Comparison of ENCODE assay signal across 24 cellular contexts in genomic region chr11:129295746-129296145, GRCh38.
DNase-seq lines count a peak whose midpoint lies in the region; ATAC-seq and TF ChIP-seq lines count a peak whose summit lies in the region.
"Had no signal": no experiment of that assay in that cellular context is flagged by ENCODE, and none has a peak within 500 bp of the region (broad histone marks: within the 10 kb centered on the region; RNA-seq: fewer than 3 reads in every experiment).

No MANE protein-coding gene starts in this region.

- no peak overlapping the region for H4K12ac ChIP-seq in trophoblast cell (ENCODE audit: low read depth, low read length)

- peak overlapping the region; percentile 30 for H2BK120ac ChIP-seq in trophoblast cell (ENCODE audit: insufficient read depth, low read length, poor library complexity)

- H3K9me3 ChIP-seq in GM23248 (ENCODE audit: low read depth) (no peaks in the 10 kb centered on the region), trophoblast cell (ENCODE audit: insufficient read depth, low read depth, low read length) (no peaks in the 10 kb centered on the region)
- H3K9me3 ChIP-seq: Peyer's patch, psoas muscle, thoracic aorta had no signal

- H3K9ac ChIP-seq in GM23248 (no peak overlapping the region), trophoblast cell (ENCODE audit: low read length) (no peak overlapping the region)

- H3K36me3 ChIP-seq in GM23248 (ENCODE audit: low read depth) = no peaks in the 10 kb centered on the region
- no peaks in the 10 kb centered on the region for H3K36me3 ChIP-seq in trophoblast cell (ENCODE audit: control insufficient read depth in 1 of 2, insufficient read depth in 2 of 2, low read length in 2 of 2)
- H3K36me3 ChIP-seq: Peyer's patch, thoracic aorta had no signal

- H4K8ac ChIP-seq in trophoblast cell (ENCODE audit: low read depth, low read length) = no peak overlapping the region

- H3K4me1 ChIP-seq in GM23248 (ENCODE audit: insufficient read depth) (no peaks in the 10 kb centered on the region), trophoblast cell (ENCODE audit: control insufficient read depth in 1 of 2, insufficient read depth in 2 of 2, low read length in 2 of 2) (peaks cover 14 to 22% of the 10 kb centered on the region in 2 experiments)
- H3K4me1 ChIP-seq: Peyer's patch, psoas muscle had no signal

- ATAC-seq in HG03097 (IDR thresholded peaks at IDR 0.05; ENCODE audit: low FRiP score, unreplicated experiment) = no peak
- ATAC-seq: activated CD8-positive, alpha-beta memory T cell treated with anti-CD3 and anti-CD28 coated beads, Interleukin-2, amount 10 ng/mL, durations not matched to agents 7 days and 5 days; psoas muscle had no signal

- peak; percentile 37 for DNase-seq in GM23248
- peak; percentile 83 for DNase-seq in amniotic epithelial cell (ENCODE audit: low read depth)
- peak; percentile 81 for DNase-seq in fibroblast of pulmonary artery (ENCODE audit: low read depth)
- peak; percentile 74 to 97 for DNase-seq in trophoblast cell
- DNase-seq in HUDEP-2 (lab: John Stamatoyannopoulos, UW; ENCODE audit: unreplicated experiment in 76 of 76) = no peak
- DNase-seq in H4 (ENCODE audit: low spot score) = no peak
- no peak for DNase-seq in NCI-H510A treated with DMSO at 0.1 percent for 48 hours (lab: John Stamatoyannopoulos, UW)
- DNase-seq: activated CD4-positive, alpha-beta T cell treated with anti-CD3 and anti-CD28 coated beads, Interleukin-2, amount 50 U/mL, for 1 hour; activated CD8-positive, alpha-beta memory T cell treated with anti-CD3 and anti-CD28 coated beads, Interleukin-2, amount 10 ng/mL, durations not matched to agents 7 days and 5 days; activated T-cell treated with anti-CD3 and anti-CD28 coated beads, Interleukin-2, amount 50 U/mL, for 48 hours; amygdala; CD4-positive, alpha-beta T cell; H7; NCI-H1092 treated with DMSO at 0.1 percent for 48 hours; NCI-H1930; NCI-H526 treated with DMSO at 0.1 percent for 48 hours; Peyer's patch; psoas muscle; SIG-M5; stimulated activated CD4-positive, alpha-beta T cell treated with anti-CD3 and anti-CD28 coated beads, Interleukin-15, amount 100 ng/mL, for 24 hours; stimulated activated naive CD4-positive, alpha-beta T cell; T1000 had no signal

- no peaks in the 10 kb centered on the region for H3K79me2 ChIP-seq in GM23248 (ENCODE audit: insufficient read depth)
- H3K79me2 ChIP-seq in trophoblast cell (ENCODE audit: control insufficient read depth, insufficient read depth, low read length, poor library complexity) = no peaks in the 10 kb centered on the region

- in situ Hi-C loops in GM23248 (cut with MboI) = no loop called here

- no peaks in the 10 kb centered on the region for H3F3A ChIP-seq in GM23248 (ENCODE audit: insufficient read depth)

- H4K91ac ChIP-seq in trophoblast cell (ENCODE audit: low read depth, low read length) = no peak overlapping the region

- WGBS in GM23248 (ENCODE audit: low coverage in 1 of 2, low lambda C conversion rate in 2 of 2, missing lambda C conversion rate in 2 of 2), 2 experiments = 67 to 72% methylated on average over 5 of the region's 5 CpGs
- WGBS in trophoblast cell (ENCODE audit: extremely low coverage, insufficient coverage, insufficient read length) = no CpG with 5 or more reads among the region's 5 CpGs

- H3K18ac ChIP-seq in trophoblast cell (ENCODE audit: low read length) = no peak overlapping the region

- H3K23ac ChIP-seq in trophoblast cell (ENCODE audit: low read length) = no peak overlapping the region

- no peak overlapping the region for H3K4ac ChIP-seq in trophoblast cell (ENCODE audit: low read depth, low read length)

- no peak overlapping the region for H3K27ac ChIP-seq in GM23248
- H3K27ac ChIP-seq in trophoblast cell (ENCODE audit: low read depth, low read length) = peak overlapping the region; percentile 32
- H3K27ac ChIP-seq: Peyer's patch, psoas muscle, thoracic aorta had no signal

- peak overlapping the region; percentile 27 for H2BK5ac ChIP-seq in trophoblast cell (ENCODE audit: low read depth, low read length, poor library complexity)

- H2AK5ac ChIP-seq in trophoblast cell (ENCODE audit: low read length) = no peak overlapping the region

- H3K4me2 ChIP-seq in GM23248 (ENCODE audit: unreplicated experiment) = no peak overlapping the region
- peak overlapping the region; percentile 12 for H3K4me2 ChIP-seq in trophoblast cell (ENCODE audit: low read length)

- H4K20me1 ChIP-seq in GM23248 (ENCODE audit: insufficient read depth) = no peaks in the 10 kb centered on the region

- TF ChIP-seq CTCF in fibroblast of pulmonary artery (IDR thresholded peaks at IDR 0.05; ENCODE audit: low read length, missing control alignments) = no peak

- H2AFZ ChIP-seq in GM23248 = no peak overlapping the region
- no peak overlapping the region for H2AFZ ChIP-seq in trophoblast cell (ENCODE audit: insufficient read depth, low read length, poor library complexity)

- peaks cover 12% of the 10 kb centered on the region for H3K79me1 ChIP-seq in trophoblast cell (ENCODE audit: low read length)

- H3K14ac ChIP-seq in trophoblast cell (ENCODE audit: low read length) = no peak overlapping the region

- no peaks in the 10 kb centered on the region for H3K9me2 ChIP-seq in GM23248 (ENCODE audit: insufficient read depth)

- 0 out of 2 replicates have a peak, but pooled peaks cover 24% of the 10 kb centered on the region for H3K27me3 ChIP-seq in GM23248 (replicated peaks; ENCODE audit: insufficient read depth)
- no peaks in the 10 kb centered on the region for H3K27me3 ChIP-seq in trophoblast cell (ENCODE audit: insufficient read depth, low read length)
- H3K27me3 ChIP-seq: Peyer's patch had no signal

- H3K4me3 ChIP-seq in GM23248 = no peak overlapping the region
- no peak overlapping the region for H3K4me3 ChIP-seq in fibroblast of pulmonary artery (replicated peaks; ENCODE audit: low read depth, low read length)
- no peak overlapping the region for H3K4me3 ChIP-seq in trophoblast cell (ENCODE audit: low read depth, low read length)
- H3K4me3 ChIP-seq: Peyer's patch, psoas muscle, thoracic aorta had no signal

- peak overlapping the region; percentile 5 for H2BK12ac ChIP-seq in trophoblast cell (ENCODE audit: low read length)

Comparison
In these comparisons a context has a peak if more than half of its experiments do, and no peak if none do; other contexts are left out.
1. DNase-seq: peak in GM23248 (single experiment), amniotic epithelial cell (single experiment), fibroblast of pulmonary artery (single experiment) and trophoblast cell (2 of 2); none in HUDEP-2 (0 of 76), H4 (single experiment) and NCI-H510A treated with DMSO at 0.1 percent for 48 hours (single experiment).